In genomic region chr4:102493794-102494193, GRCh38 we compare ENCODE assay signal across 11 cellular contexts. TPM values are rescaled to one million over a fixed set of nuclear protein-coding genes. Genes with fewer than 3 reads are reported as not detected.
DNase-seq lines count a peak whose midpoint lies in the region; ATAC-seq lines count a peak whose summit lies in the region.
"Had no signal": no experiment of that assay in that cellular context is flagged by ENCODE, and none has a peak within 500 bp of the region (broad histone marks: within the 10 kb centered on the region; RNA-seq: fewer than 3 reads in every experiment).

No MANE protein-coding gene starts in this region.

- DNase-seq in M059J (ENCODE audit: low read depth) (peak; percentile 24), RPMI8226 (peak; percentile 70), dermis blood vessel endothelial cell (no peak)
- no peak for DNase-seq in stimulated activated naive CD8-positive, alpha-beta T cell treated with anti-CD3 and anti-CD28 coated beads, Interleukin-15, Interleukin-2, amounts not matched to agents 100 U/mL and 50 U/mL, for 24 hours
- DNase-seq: activated T-cell treated with anti-CD3 and anti-CD28 coated beads, Interleukin-2, amount 50 U/mL, for 4 hours; heart right ventricle; NCI-H1436 treated with DMSO at 0.1 percent for 48 hours; stimulated activated naive CD4-positive, alpha-beta T cell had no signal

- ATAC-seq in GM18909 (IDR thresholded peaks at IDR 0.05; ENCODE audit: poor library complexity, unreplicated experiment), result peak; percentile 83
- peak; percentile 26 for ATAC-seq in stimulated activated naive CD8-positive, alpha-beta T cell treated with anti-CD3 and anti-CD28 coated beads, Interleukin-15, Interleukin-2, amounts not matched to agents 100 U/mL and 50 U/mL, for 24 hours
- ATAC-seq in HG03045 (IDR thresholded peaks at IDR 0.05; ENCODE audit: unreplicated experiment), result no peak
- no peak for ATAC-seq in HG03565 (IDR thresholded peaks at IDR 0.05; ENCODE audit: unreplicated experiment)
- ATAC-seq: heart right ventricle had no signal

RNA-seq across cellular contexts. Expression of gene NFKB1, which starts 7.4 kb away (rescaled TPM):
- 13.7 and 22.3 TPM in 2 replicates for total RNA-seq in M059J (2014; rRNA removed; shearing (Covaris generic))
- total RNA-seq in dermis blood vessel endothelial cell, result 64.5 and 73.2 TPM in 2 replicates

Comparison
In these comparisons a context has a peak if more than half of its experiments do, and no peak if none do; other contexts are left out.
1. ATAC-seq: peak in GM18909 (single experiment) and stimulated activated naive CD8-positive, alpha-beta T cell treated with anti-CD3 and anti-CD28 coated beads, Interleukin-15, Interleukin-2, amounts not matched to agents 100 U/mL and 50 U/mL, for 24 hours (single experiment); none in HG03045 (single experiment) and HG03565 (single experiment).
2. DNase-seq: peak in M059J (single experiment) and RPMI8226 (single experiment); none in stimulated activated naive CD8-positive, alpha-beta T cell treated with anti-CD3 and anti-CD28 coated beads, Interleukin-15, Interleukin-2, amounts not matched to agents 100 U/mL and 50 U/mL, for 24 hours (single experiment) and dermis blood vessel endothelial cell (single experiment).